8 cellular contexts compared by ENCODE assay signal in the genomic region with DNA sequence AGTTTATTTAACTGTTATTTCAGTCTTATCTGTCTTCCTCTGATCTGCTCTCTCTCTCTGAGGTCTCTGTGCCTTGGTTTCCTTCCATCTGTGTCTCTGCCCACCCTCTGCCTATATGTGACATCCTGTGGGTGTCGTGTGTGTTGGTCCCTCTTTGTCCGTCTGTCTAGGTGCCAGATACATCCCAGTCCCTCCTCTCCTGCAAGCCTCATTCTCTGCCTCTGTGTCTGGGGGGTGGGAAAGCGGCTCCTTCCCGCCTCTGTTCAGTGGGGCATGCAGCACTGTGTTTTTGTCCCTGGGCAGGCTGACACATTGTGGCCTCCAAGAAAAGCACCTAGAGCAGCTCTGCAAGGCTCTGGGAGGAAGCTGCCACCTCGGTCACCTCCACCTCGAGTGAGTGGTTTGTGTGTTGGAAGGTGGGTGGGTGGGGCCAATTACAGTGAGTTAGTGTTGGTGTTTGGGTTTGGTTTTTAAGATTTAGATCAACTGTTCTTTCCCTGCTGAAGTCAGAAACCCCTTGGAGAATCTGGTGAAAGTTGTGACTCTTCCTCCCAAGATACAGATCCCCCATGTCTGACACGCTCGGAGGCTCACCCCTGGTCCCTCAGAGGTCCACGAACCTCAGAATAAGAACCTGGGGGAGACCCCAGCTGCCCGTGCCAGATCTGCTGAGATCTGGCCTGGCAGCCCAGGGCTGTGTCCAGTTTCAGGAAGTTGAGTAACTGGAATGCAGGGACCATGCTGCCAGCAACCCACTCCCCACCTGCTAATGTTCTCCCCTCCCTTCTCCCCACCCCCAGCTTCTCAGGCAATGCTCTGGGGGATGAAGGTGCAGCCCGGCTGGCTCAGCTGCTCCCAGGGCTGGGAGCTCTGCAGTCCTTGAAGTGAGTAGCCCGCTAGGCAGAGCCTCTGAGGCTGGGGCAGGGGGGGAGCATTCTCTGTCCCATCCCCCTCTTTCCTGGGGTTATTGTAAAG. TPM values are rescaled to one million over a fixed set of nuclear protein-coding genes. Genes with fewer than 3 reads are reported as not detected.
DNase-seq lines count a peak whose midpoint lies in the region; TF ChIP-seq lines count a peak whose summit lies in the region.

No MANE protein-coding gene starts in this region.

- H3K4me3 ChIP-seq in choroid plexus epithelial cell (ENCODE audit: low read depth, low read length) (no peak overlapping the region), trophoblast cell (ENCODE audit: low read depth, low read length) (no peak overlapping the region)

- H3K4me2 ChIP-seq in trophoblast cell (ENCODE audit: low read length) = no peak overlapping the region

- H2AFZ ChIP-seq in trophoblast cell (ENCODE audit: insufficient read depth, low read length, poor library complexity) = no peak overlapping the region

- WGBS in trophoblast cell (ENCODE audit: extremely low coverage, insufficient coverage, insufficient read length) = no CpG with 5 or more reads among the region's 12 CpGs

- DNase-seq in GM10266 (ENCODE audit: extremely low spot score) = peak; percentile 36
- no peak for DNase-seq in HFFc6
- peak; percentile 43 to 95 (median 81) for DNase-seq in T-helper 2 cell
- peak; percentile 9 for DNase-seq in choroid plexus epithelial cell (ENCODE audit: low read depth)
- peak; percentile 65 to 72 for DNase-seq in stimulated activated CD8-positive, alpha-beta memory T cell treated with anti-CD3 and anti-CD28 coated beads, Interleukin-4, amount 100 ng/mL, for 1 hour (ENCODE audit: low read depth in 2 of 2, low spot score in 1 of 2)
- DNase-seq in cerebellum (ENCODE audit: low spot score) = no peak
- DNase-seq in chondrocyte (ENCODE audit: low spot score) = no peak
- DNase-seq in trophoblast cell = no peak

- H3K18ac ChIP-seq in trophoblast cell (ENCODE audit: low read length) = no peak overlapping the region

- H3K27ac ChIP-seq in trophoblast cell (ENCODE audit: low read depth, low read length) = no peak overlapping the region

- H2AK5ac ChIP-seq in trophoblast cell (ENCODE audit: low read length) = no peak overlapping the region

- H3K4me1 Mint-ChIP-seq in HFFc6 (ENCODE audit: low read depth) = peaks cover 41% of the 10 kb centered on the region
- peaks cover 13% of the 10 kb centered on the region for H3K4me1 Mint-ChIP-seq in chondrocyte (ENCODE audit: low read depth)

- peaks cover 8% of the 10 kb centered on the region for H3K9me3 ChIP-seq in trophoblast cell (ENCODE audit: insufficient read depth, low read depth, low read length)

- no peak overlapping the region for H3K14ac ChIP-seq in trophoblast cell (ENCODE audit: low read length)

- H3K4ac ChIP-seq in trophoblast cell (ENCODE audit: low read depth, low read length) = no peak overlapping the region

- H3K79me1 ChIP-seq in trophoblast cell (ENCODE audit: low read length) = no peaks in the 10 kb centered on the region

- H3K27me3 Mint-ChIP-seq in HFFc6 (ENCODE audit: insufficient read depth) (peaks cover 6% of the 10 kb centered on the region), chondrocyte (ENCODE audit: low read depth) (no peaks in the 10 kb centered on the region)

- H3K9ac ChIP-seq in trophoblast cell (ENCODE audit: low read length) = no peak overlapping the region

- H3K79me2 ChIP-seq in trophoblast cell (ENCODE audit: control insufficient read depth, insufficient read depth, low read length, poor library complexity) = no peaks in the 10 kb centered on the region

- H3K36me3 Mint-ChIP-seq in HFFc6 (ENCODE audit: low read depth) (peaks cover 33% of the 10 kb centered on the region), chondrocyte (ENCODE audit: low read depth) (peaks cover 8% of the 10 kb centered on the region)

- no peak overlapping the region for H3K4me3 Mint-ChIP-seq in HFFc6
- no peak overlapping the region for H3K4me3 Mint-ChIP-seq in chondrocyte (ENCODE audit: unreplicated experiment)

- no peak overlapping the region for H2BK5ac ChIP-seq in trophoblast cell (ENCODE audit: low read depth, low read length, poor library complexity)

- no peak overlapping the region for H4K91ac ChIP-seq in trophoblast cell (ENCODE audit: low read depth, low read length)

- H4K8ac ChIP-seq in trophoblast cell (ENCODE audit: low read depth, low read length) = no peak overlapping the region

- no peak overlapping the region for H2BK120ac ChIP-seq in trophoblast cell (ENCODE audit: insufficient read depth, low read length, poor library complexity)

- no peaks in the 10 kb centered on the region for H3K4me1 ChIP-seq in trophoblast cell (ENCODE audit: control insufficient read depth in 1 of 2, insufficient read depth in 2 of 2, low read length in 2 of 2)

- no peak overlapping the region for H2BK12ac ChIP-seq in trophoblast cell (ENCODE audit: low read length)

- no peak overlapping the region for H3K23ac ChIP-seq in trophoblast cell (ENCODE audit: low read length)

- no peak for TF ChIP-seq CTCF in GM10266 (IDR thresholded peaks at IDR 0.05; ENCODE audit: control insufficient read depth, insufficient read depth, low read depth, missing control alignments)
- TF ChIP-seq CTCF in HFFc6 (IDR thresholded peaks at IDR 0.05) = no peak
- no peak for TF ChIP-seq CTCF in choroid plexus epithelial cell (conservative IDR thresholded peaks at IDR 0.05; ENCODE audit: low read depth, low read length)
- TF ChIP-seq CTCF in chondrocyte (IDR thresholded peaks at IDR 0.05) = no peak

- no peaks in the 10 kb centered on the region for H3K27me3 ChIP-seq in trophoblast cell (ENCODE audit: insufficient read depth, low read length)

- H3K9me3 Mint-ChIP-seq in HFFc6 (no peaks in the 10 kb centered on the region; the same call in 1 of the 2 replicates), chondrocyte (ENCODE audit: low read depth) (peaks cover 5% of the 10 kb centered on the region)

- H4K12ac ChIP-seq in trophoblast cell (ENCODE audit: low read depth, low read length) = no peak overlapping the region

- peak overlapping the region; percentile 54 for H3K27ac Mint-ChIP-seq in HFFc6
- H3K27ac Mint-ChIP-seq in chondrocyte (ENCODE audit: unreplicated experiment) = no peak overlapping the region

- no peaks in the 10 kb centered on the region for H3K36me3 ChIP-seq in trophoblast cell (ENCODE audit: control insufficient read depth in 1 of 2, insufficient read depth in 2 of 2, low read length in 2 of 2)

RNA-seq across cellular contexts. Expression of a gene that starts 50.9 kb away (rescaled TPM):
- 10 to 100 TPM; 13.0 to 29.6 (median 23.3) TPM for total RNA-seq in HFFc6 (2021; fragmentation: NEBNext Ultra II Directional; extraction: Animal tissue kit (Norgen Biotek cat#: 25700))
- total RNA-seq in cerebellum = 42.8 TPM
- total RNA-seq in chondrocyte = 10.0 to 22.3 TPM (median 21.8 TPM) in 3 replicates
- 76.8 and 79.1 TPM in 2 replicates for polyA plus RNA-seq in trophoblast cell (2013)

RNA-seq across cellular contexts. Expression of a gene that starts 52.1 kb away (rescaled TPM):
- 10 to 100 TPM; 18.2 to 26.2 (median 21.7) TPM for total RNA-seq in HFFc6 (2021; fragmentation: NEBNext Ultra II Directional; extraction: Animal tissue kit (Norgen Biotek cat#: 25700))
- 4.0 TPM for total RNA-seq in cerebellum
- total RNA-seq in chondrocyte = 6.3 to 10.7 TPM (median 6.6 TPM) in 3 replicates
- polyA plus RNA-seq in trophoblast cell (2013) = 0.08 and 0.11 TPM in 2 replicates

Comparison
In these comparisons a context has a peak if more than half of its experiments do, and no peak if none do; other contexts are left out.
1. DNase-seq: peak in GM10266 (single experiment), T-helper 2 cell (5 of 5), choroid plexus epithelial cell (single experiment) and stimulated activated CD8-positive, alpha-beta memory T cell treated with anti-CD3 and anti-CD28 coated beads, Interleukin-4, amount 100 ng/mL, for 1 hour (2 of 2); none in HFFc6 (single experiment), cerebellum (single experiment), chondrocyte (single experiment) and trophoblast cell (0 of 2).